33 cellular contexts compared by ENCODE assay signal in genomic region chr10:35808344-35808743, GRCh38.
"Had no signal": no experiment of that assay in that cellular context is flagged by ENCODE, and none has a peak within 500 bp of the region (broad histone marks: within the 10 kb centered on the region; RNA-seq: fewer than 3 reads in every experiment).

No MANE protein-coding gene starts in this region.

- H3K4me1 ChIP-seq: adrenal gland, ascending aorta, body of pancreas, breast epithelium had no signal

- H3K9me3 ChIP-seq: adrenal gland, ascending aorta, body of pancreas, breast epithelium had no signal

- FAIRE-seq: astrocyte, bronchial epithelial cell had no signal

- H3K4me3 ChIP-seq: adrenal gland, ascending aorta, body of pancreas, breast epithelium, cardiac muscle cell had no signal

- H3K27me3 ChIP-seq: adrenal gland, ascending aorta, body of pancreas, brain microvascular endothelial cell, breast epithelium, cardiac muscle cell had no signal

- ATAC-seq: activated naive CD4-positive, alpha-beta T cell treated with anti-CD3 and anti-CD28 coated beads, Interleukin-2, amount 50 U/mL, for 72 hours; activated naive CD8-positive, alpha-beta T cell treated with anti-CD3 and anti-CD28 coated beads, Interleukin-2, amount 50 U/mL, for 24 hours; activated T-cell treated with anti-CD3 and anti-CD28 coated beads, Interleukin-2, amount 50 U/mL, for 4 hours; activated T-cell treated with anti-CD3 and anti-CD28 coated beads, Interleukin-2, amount 50 U/mL, for 72 hours; activated T-helper 17 cell treated with anti-CD3 and anti-CD28 coated beads, Interleukin-2, amount 50 U/mL, for 72 hours; body of pancreas had no signal

- DNase-seq: activated effector memory CD4-positive, alpha-beta T cell treated with anti-CD3 and anti-CD28 coated beads, Interleukin-2, amount 50 U/mL, for 16 hours; activated effector memory CD4-positive, alpha-beta T cell treated with Interleukin-2 at 50 U/mL for 16 hours; activated gamma-delta T cell; activated gamma-delta T cell treated with Interleukin-2 at 50 U/mL for 16 hours; activated naive CD4-positive, alpha-beta T cell; activated naive CD4-positive, alpha-beta T cell treated with anti-CD3 and anti-CD28 coated beads for 36 hours; activated naive CD4-positive, alpha-beta T cell treated with anti-CD3 and anti-CD28 coated beads, Interleukin-2, amount 10 ng/mL, durations not matched to agents 7 days and 5 days; activated naive CD4-positive, alpha-beta T cell treated with anti-CD3 and anti-CD28 coated beads, Interleukin-2, amount 50 U/mL, for 16 hours; activated naive CD4-positive, alpha-beta T cell treated with Interleukin-2 at 50 U/mL for 16 hours; activated naive CD8-positive, alpha-beta T cell treated with anti-CD3 and anti-CD28 coated beads for 36 hours; activated naive CD8-positive, alpha-beta T cell treated with anti-CD3 and anti-CD28 coated beads, Interleukin-2, amount 10 ng/mL, durations not matched to agents 7 days and 5 days; activated naive CD8-positive, alpha-beta T cell treated with anti-CD3 and anti-CD28 coated beads, Interleukin-2, amount 50 U/mL, for 24 hours; activated T-cell treated with anti-CD3 and anti-CD28 coated beads, Interleukin-2, amount 50 U/mL, for 24 hours; activated T-cell treated with anti-CD3 and anti-CD28 coated beads, Interleukin-2, amount 50 U/mL, for 4 hours; activated T-cell treated with anti-CD3 and anti-CD28 coated beads, Interleukin-2, amount 50 U/mL, for 48 hours; activated T-cell treated with anti-CD3 and anti-CD28 coated beads, Interleukin-2, amount 50 U/mL, for 72 hours; adrenal gland; amniotic stem cell; amygdala; anterior cingulate cortex; aorta; body of pancreas; brain microvascular endothelial cell; caudate nucleus; central memory CD4-positive, alpha-beta T cell; cerebellar nuclear complex had no signal

- H3K27ac ChIP-seq: adrenal gland, ascending aorta, body of pancreas, brain microvascular endothelial cell, breast epithelium, cardiac muscle cell had no signal

- H3K36me3 ChIP-seq: adrenal gland, ascending aorta, brain microvascular endothelial cell, breast epithelium, cardiac muscle cell had no signal
